ENCODE assay signal across 9 cellular contexts in genomic region chr6:31568537-31568961, GRCh38. TPM values are rescaled to one million over a fixed set of nuclear protein-coding genes. Genes with fewer than 3 reads are reported as not detected.
DNase-seq lines count a peak whose midpoint lies in the region; ATAC-seq and TF ChIP-seq lines count a peak whose summit lies in the region.
"Had no signal": no experiment of that assay in that cellular context is flagged by ENCODE, and none has a peak within 500 bp of the region (broad histone marks: within the 10 kb centered on the region; RNA-seq: fewer than 3 reads in every experiment).

No MANE protein-coding gene starts in this region.

- ATAC-seq in GM18909 (IDR thresholded peaks at IDR 0.05; ENCODE audit: poor library complexity, unreplicated experiment): peak; percentile 69
- ATAC-seq in HG02798 (IDR thresholded peaks at IDR 0.05; ENCODE audit: poor library complexity, unreplicated experiment): peak; percentile 75
- ATAC-seq in effector memory CD8-positive, alpha-beta T cell (replicated peaks): peak; percentile 71

- peaks cover 53 to 72% of the 10 kb centered on the region in 2 donors for H3K4me1 Mint-ChIP-seq in effector memory CD8-positive, alpha-beta T cell (ENCODE audit: low read depth in 2 of 2)
- H3K4me1 Mint-ChIP-seq in mesothelial cell of epicardium: no peaks in the 10 kb centered on the region

- H3K4me3 Mint-ChIP-seq in effector memory CD8-positive, alpha-beta T cell: peak overlapping the region; percentile 40 to 74
- H3K4me3 Mint-ChIP-seq in mesothelial cell of epicardium: no peak overlapping the region

- DNase-seq in RPMI8226 (peak; percentile 74), DMS153 treated with DMSO at 0.1 percent for 48 hours (lab: John Stamatoyannopoulos, UW; ENCODE audit: unreplicated experiment) (no peak), mesothelial cell of epicardium (ENCODE audit: low spot score in 2 of 2, unreplicated experiment in 2 of 2) (no peak), erythroblast (lab: John Stamatoyannopoulos, UW) (no peak), NCI-H526 treated with DMSO at 0.1 percent for 48 hours (lab: John Stamatoyannopoulos, UW) (no peak)
- DNase-seq in effector memory CD8-positive, alpha-beta T cell: peak; percentile 63 to 68 (median 65)

- no peak for TF ChIP-seq POLR2A in erythroblast (IDR thresholded peaks at IDR 0.05; ENCODE audit: low read length)

- H3K27me3 Mint-ChIP-seq in effector memory CD8-positive, alpha-beta T cell: no peaks in the 10 kb centered on the region
- H3K27me3 Mint-ChIP-seq in mesothelial cell of epicardium (ENCODE audit: low read depth): peaks cover 7% of the 10 kb centered on the region

- peak overlapping the region; percentile 94 to 98 for H3K27ac Mint-ChIP-seq in effector memory CD8-positive, alpha-beta T cell
- no peak overlapping the region for H3K27ac Mint-ChIP-seq in mesothelial cell of epicardium

- TF ChIP-seq CTCF in mesothelial cell of epicardium (IDR thresholded peaks at IDR 0.05; ENCODE audit: unreplicated experiment): no peak

- peaks cover 46% of the 10 kb centered on the region for H3K36me3 Mint-ChIP-seq in effector memory CD8-positive, alpha-beta T cell (ENCODE audit: insufficient read depth)
- no peaks in the 10 kb centered on the region for H3K36me3 Mint-ChIP-seq in mesothelial cell of epicardium

- H3K9me3 Mint-ChIP-seq in effector memory CD8-positive, alpha-beta T cell: no peaks in the 10 kb centered on the region
- H3K9me3 Mint-ChIP-seq in mesothelial cell of epicardium: no peaks in the 10 kb centered on the region

RNA-seq across cellular contexts. Expression of gene LTA, which starts 3.5 kb away (rescaled TPM):
- 0.16 to 0.18 TPM in 2 of 3 replicates, not detected in the other for total RNA-seq in mesothelial cell of epicardium
- total RNA-seq: fibroblast of lung had no signal

RNA-seq across cellular contexts. Expression of gene TNF, which starts 6.8 kb away (rescaled TPM):
- total RNA-seq in mesothelial cell of epicardium: 0.52 to 0.60 TPM (median 0.60 TPM) in 3 replicates
- total RNA-seq: fibroblast of lung had no signal

RNA-seq across cellular contexts. Expression of gene LTB, which starts 13.7 kb away (rescaled TPM):
- 0.32 TPM in 1 of 3 replicates, not detected in the others for total RNA-seq in mesothelial cell of epicardium
- total RNA-seq: fibroblast of lung had no signal

RNA-seq across cellular contexts. Expression of gene LST1, which starts 17.5 kb away (rescaled TPM):
- 0.60 to 0.77 TPM in 2 of 3 replicates, not detected in the other for total RNA-seq in mesothelial cell of epicardium
- total RNA-seq: fibroblast of lung had no signal

RNA-seq across cellular contexts. Expression of gene NFKBIL1, which starts 21.1 kb away (rescaled TPM):
- 27.7 to 28.2 TPM (median 28.1 TPM) in 3 replicates for total RNA-seq in mesothelial cell of epicardium

Comparison
In these comparisons a context has a peak if more than half of its experiments do, and no peak if none do; other contexts are left out.
1. DNase-seq: peak in RPMI8226 (single experiment) and effector memory CD8-positive, alpha-beta T cell (3 of 3); none in DMS153 treated with DMSO at 0.1 percent for 48 hours (single experiment), mesothelial cell of epicardium (0 of 2), erythroblast (0 of 2) and NCI-H526 treated with DMSO at 0.1 percent for 48 hours (single experiment).
2. Peak in every context shown above with its lines, with median percentiles within 50 percentile points of each other: ATAC-seq.